Comparison of ENCODE assay signal across 9 cellular contexts in genomic region chr12:111412830-111413441, GRCh38. TPM values are rescaled to one million over a fixed set of nuclear protein-coding genes. Genes with fewer than 3 reads are reported as not detected.
DNase-seq lines count a peak whose midpoint lies in the region; ATAC-seq, FAIRE-seq and TF ChIP-seq lines count a peak whose summit lies in the region.
"Had no signal": no experiment of that assay in that cellular context is flagged by ENCODE, and none has a peak within 500 bp of the region (broad histone marks: within the 10 kb centered on the region; RNA-seq: fewer than 3 reads in every experiment).

No MANE protein-coding gene starts in this region.

- H3K9me3 Mint-ChIP-seq in astrocyte (ENCODE audit: unreplicated experiment) = no peaks in the 10 kb centered on the region
- no peaks in the 10 kb centered on the region for H3K9me3 Mint-ChIP-seq in naive thymus-derived CD4-positive, alpha-beta T cell

- no peaks in the 10 kb centered on the region for H3K9me3 ChIP-seq in liver (ENCODE audit: control insufficient read depth in 4 of 4, low read length in 3 of 4)
- H3K9me3 ChIP-seq in HepG2 (ENCODE audit: low read length) = no peaks in the 10 kb centered on the region
- H3K9me3 ChIP-seq in astrocyte (ENCODE audit: insufficient read depth, low read depth, low read length) = no peaks in the 10 kb centered on the region
- H3K9me3 ChIP-seq in naive thymus-derived CD4-positive, alpha-beta T cell (ENCODE audit: control insufficient read depth in 2 of 3, low read length in 3 of 3) = no peaks in the 10 kb centered on the region
- no peaks in the 10 kb centered on the region for H3K9me3 ChIP-seq in vagina
- no peaks in the 10 kb centered on the region for H3K9me3 ChIP-seq in Karpas-422 (ENCODE audit: low read length)

- peaks cover 34% of the 10 kb centered on the region for H3K4me1 Mint-ChIP-seq in astrocyte (ENCODE audit: low read depth, unreplicated experiment)
- H3K4me1 Mint-ChIP-seq in naive thymus-derived CD4-positive, alpha-beta T cell = peaks cover 43 to 85% (median 75%) of the 10 kb centered on the region in 7 donors

- H4K20me1 ChIP-seq in HepG2 (ENCODE audit: insufficient read depth, low read length) (peaks cover 30% of the 10 kb centered on the region), astrocyte (ENCODE audit: insufficient read depth, low read length) (peaks cover 61% of the 10 kb centered on the region), Karpas-422 (ENCODE audit: insufficient read depth, low read depth, low read length) (peaks cover 16% of the 10 kb centered on the region; the same call in 1 of the 2 replicates)

- no peaks in the 10 kb centered on the region for H3K9me2 ChIP-seq in Karpas-422 (replicated peaks; ENCODE audit: insufficient read depth, low read length)

- no peak for FAIRE-seq in HepG2 (lab: Jason Lieb, UNC)
- no peak for FAIRE-seq in astrocyte (lab: Jason Lieb, UNC)
- FAIRE-seq in frontal cortex (lab: Jason Lieb, UNC) = no peak

- TF ChIP-seq POLR2A in HepG2 (IDR thresholded peaks at IDR 0.05; ENCODE audit: insufficient read depth in 1 of 2, low read depth in 2 of 2, low read length in 2 of 2) (no peak), vagina (IDR thresholded peaks at IDR 0.05) (no peak)

- no peak for TF ChIP-seq EP300 in HepG2 (IDR thresholded peaks at IDR 0.05; ENCODE audit: low read depth in 2 of 2, low read length in 2 of 2)
- no peak for TF ChIP-seq EP300 in HepG2 (CRISPR knock-in tag; IDR thresholded peaks at IDR 0.05; ENCODE audit: borderline replicate concordance)

- H3K9ac ChIP-seq in liver (ENCODE audit: low read depth in 1 of 2, low read length in 2 of 2) (no peak overlapping the region), HepG2 (ENCODE audit: insufficient read depth, low read depth, low read length) (no peak overlapping the region), astrocyte (ENCODE audit: low read length) (peak overlapping the region; percentile 91), Karpas-422 (ENCODE audit: low read length) (no peak overlapping the region)

- TF ChIP-seq RAD21 in liver (IDR thresholded peaks at IDR 0.05) = no peak
- no peak for TF ChIP-seq RAD21 in HepG2 (CRISPR knock-in tag; IDR thresholded peaks at IDR 0.05)

- no peak overlapping the region for H3K4me3 ChIP-seq in liver (ENCODE audit: low read depth in 1 of 3, low read length in 3 of 3)
- H3K4me3 ChIP-seq in HepG2 (replicated peaks in 1 of 3; ENCODE audit: insufficient read depth in 1 of 3, low read depth in 2 of 3, low read length in 3 of 3) = no peak overlapping the region
- H3K4me3 ChIP-seq in astrocyte (ENCODE audit: insufficient read depth, low read depth, low read length) = no peak overlapping the region
- H3K4me3 ChIP-seq in naive thymus-derived CD4-positive, alpha-beta T cell (ENCODE audit: low read length) = no peak overlapping the region
- H3K4me3 ChIP-seq in vagina = no peak overlapping the region
- no peak overlapping the region for H3K4me3 ChIP-seq in Karpas-422 (ENCODE audit: low read length)

- H3K27me3 Mint-ChIP-seq in astrocyte (ENCODE audit: low read depth, unreplicated experiment) = no peaks in the 10 kb centered on the region
- no peaks in the 10 kb centered on the region for H3K27me3 Mint-ChIP-seq in naive thymus-derived CD4-positive, alpha-beta T cell

- H3K4me2 ChIP-seq in HepG2 (ENCODE audit: low read depth, low read length) (no peak overlapping the region), astrocyte (ENCODE audit: low read length) (peak overlapping the region; percentile 93), Karpas-422 (ENCODE audit: low read depth, low read length, poor library complexity, severe bottlenecking) (no peak overlapping the region)

- H3K4me1 ChIP-seq in liver (ENCODE audit: control insufficient read depth in 4 of 4, insufficient read depth in 4 of 4, low read length in 3 of 4) (peaks cover 8 to 59% (median 42%) of the 10 kb centered on the region in 4 donors), HepG2 (ENCODE audit: insufficient read depth, low read length) (peaks cover 14% of the 10 kb centered on the region), astrocyte (ENCODE audit: insufficient read depth, low read length) (peaks cover 63% of the 10 kb centered on the region), vagina (peaks cover 61% of the 10 kb centered on the region), Karpas-422 (ENCODE audit: low read length) (peaks cover 42% of the 10 kb centered on the region)
- H3K4me1 ChIP-seq in naive thymus-derived CD4-positive, alpha-beta T cell (ENCODE audit: control insufficient read depth in 2 of 2, insufficient read depth in 2 of 2, low read length in 2 of 2) = peaks cover 58 to 72% of the 10 kb centered on the region in 2 donors

- H3K27ac ChIP-seq in liver (ENCODE audit: low read depth in 1 of 2, low read length in 2 of 2) (peak overlapping the region; percentile 80 to 85), HepG2 (ENCODE audit: extremely low read length, insufficient read depth, low read length) (no peak overlapping the region), astrocyte (ENCODE audit: low read depth, low read length) (peak overlapping the region; percentile 75), vagina (peak overlapping the region; percentile 53), Karpas-422 (ENCODE audit: low read length) (no peak overlapping the region)
- peak overlapping the region; percentile 97 for H3K27ac ChIP-seq in naive thymus-derived CD4-positive, alpha-beta T cell (ENCODE audit: low read depth, low read length)

- TF ChIP-seq CTCF in liver (IDR thresholded peaks at IDR 0.05; ENCODE audit: low read depth, low read length, missing input control) (no peak), HepG2 (CRISPR knock-in tag; IDR thresholded peaks at IDR 0.05) (no peak), astrocyte (IDR thresholded peaks at IDR 0.05; ENCODE audit: insufficient read depth, low read depth, low read length) (no peak), vagina (IDR thresholded peaks at IDR 0.05) (no peak)

- POLR2A ChIA-PET in HepG2 (lab: Yijun Ruan, JAX) = interaction anchor here (1.8 kb wide), 1 partner anchor 9 kb away, joined by 7 read pairs; no protein-coding TSS in a partner anchor
- POLR2A ChIA-PET in naive thymus-derived CD4-positive, alpha-beta T cell (lab: Charles Lee) = interaction anchor here (0.9 to 13.2 kb wide), 5 partner anchors 10 to 36 kb away, joined by 3 to 127 read pairs (median 4); no protein-coding TSS in a partner anchor

- H3K4me3 Mint-ChIP-seq in astrocyte (ENCODE audit: unreplicated experiment) = peak overlapping the region; percentile 30
- peak overlapping the region in 8 of 10 donors; percentile 13 to 96 (median 75) for H3K4me3 Mint-ChIP-seq in naive thymus-derived CD4-positive, alpha-beta T cell

- intact Hi-C loops in HepG2 (cut with micrococcal nuclease; ENCODE audit: unreplicated experiment) (no loop called here), vagina (cut with DNase I) (no loop called here)
- intact Hi-C loops in naive thymus-derived CD4-positive, alpha-beta T cell (cut with micrococcal nuclease) = no loop called here

- peaks cover 4% of the 10 kb centered on the region for H3K36me3 Mint-ChIP-seq in astrocyte (ENCODE audit: low read depth, unreplicated experiment)
- H3K36me3 Mint-ChIP-seq in naive thymus-derived CD4-positive, alpha-beta T cell = peaks cover 0 to 21% (median 5%) of the 10 kb centered on the region in 5 donors

- no TSS peak for BruUV-seq in HepG2 (replicated peaks; lab: Mats Ljungman, UMichigan)

- CTCF ChIA-PET in HepG2 (lab: Yijun Ruan, JAX; ENCODE audit: low intra/inter-chr PET ratio, low total read pairs) = no interaction called here
- CTCF ChIA-PET in naive thymus-derived CD4-positive, alpha-beta T cell (lab: Charles Lee) = interaction anchor here (1.6 to 7.1 kb wide), 6 partner anchors 9 to 40 kb away, joined by 4 to 62 read pairs (median 13); no protein-coding TSS in a partner anchor

- WGBS in liver = 78% methylated on average over 6 of the region's 6 CpGs
- 96% methylated on average over 6 of the region's 6 CpGs for WGBS in HepG2 (ENCODE audit: low lambda C conversion rate)

- in situ Hi-C loops in HepG2 (cut with HindIII; ENCODE audit: extremely low pct_ligation_motif_present, low pct_unique_long_range_greater_than_20kb) = no loop called here

- peaks cover 21% of the 10 kb centered on the region for H3K79me2 ChIP-seq in HepG2 (ENCODE audit: insufficient read depth, low read length)
- peaks cover 98% of the 10 kb centered on the region for H3K79me2 ChIP-seq in astrocyte (ENCODE audit: insufficient read depth, low read length)
- H3K79me2 ChIP-seq in Karpas-422 (ENCODE audit: low read length) = peaks cover 92% of the 10 kb centered on the region

- DNase-seq in HepG2 (ENCODE audit: low spot score) (no peak), astrocyte (ENCODE audit: low read depth) (no peak), vagina (ENCODE audit: extremely low spot score in 2 of 2) (no peak), frontal cortex (ENCODE audit: low spot score in 2 of 2) (no peak), Karpas-422 (no peak)
- DNase-seq in naive thymus-derived CD4-positive, alpha-beta T cell = peak in 1 of 9 donors; percentile 6
- DNase-seq: activated CD4-positive, alpha-beta T cell treated with anti-CD3 and anti-CD28 coated beads for 4 hours had no signal

- peak overlapping the region; percentile 94 for H3K27ac Mint-ChIP-seq in astrocyte (ENCODE audit: unreplicated experiment)
- H3K27ac Mint-ChIP-seq in naive thymus-derived CD4-positive, alpha-beta T cell = peak overlapping the region; percentile 72 to 99 (median 86)

- no peak for ATAC-seq in HepG2
- no peak for ATAC-seq in naive thymus-derived CD4-positive, alpha-beta T cell
- ATAC-seq in GM19397 (IDR thresholded peaks at IDR 0.05; ENCODE audit: unreplicated experiment) = no peak

- H2AFZ ChIP-seq in HepG2 (ENCODE audit: low read length) (no peak overlapping the region), astrocyte (ENCODE audit: low read depth, low read length) (no peak overlapping the region), Karpas-422 (ENCODE audit: low read length) (no peak overlapping the region)

- H3K27me3 ChIP-seq in liver (ENCODE audit: control insufficient read depth in 4 of 4, insufficient read depth in 4 of 4, low read length in 3 of 4) = no peaks in the 10 kb centered on the region
- H3K27me3 ChIP-seq in HepG2 (ENCODE audit: control insufficient read depth in 1 of 2, insufficient read depth in 2 of 2, low read length in 2 of 2) = no peaks in the 10 kb centered on the region
- no peaks in the 10 kb centered on the region for H3K27me3 ChIP-seq in astrocyte (ENCODE audit: insufficient read depth, low read length)
- no peaks in the 10 kb centered on the region for H3K27me3 ChIP-seq in naive thymus-derived CD4-positive, alpha-beta T cell (ENCODE audit: control insufficient read depth in 2 of 2, insufficient read depth in 2 of 2, low read length in 2 of 2)
- H3K27me3 ChIP-seq in vagina = no peaks in the 10 kb centered on the region
- no peaks in the 10 kb centered on the region for H3K27me3 ChIP-seq in Karpas-422 (ENCODE audit: low read length)

- H3K36me3 ChIP-seq in liver (ENCODE audit: control insufficient read depth in 4 of 4, insufficient read depth in 3 of 4, low read depth in 1 of 4, low read length in 3 of 4) (no peaks in the 10 kb centered on the region), HepG2 (replicated peaks in 1 of 2; ENCODE audit: control insufficient read depth in 1 of 2, insufficient read depth in 2 of 2, low read length in 2 of 2) (peaks cover 0 to 11% of the 10 kb centered on the region in 2 experiments; a peak in 2 of 5 replicates), astrocyte (ENCODE audit: insufficient read depth, low read length) (peaks cover 10% of the 10 kb centered on the region), vagina (no peaks in the 10 kb centered on the region), Karpas-422 (ENCODE audit: insufficient read depth, low read length) (no peaks in the 10 kb centered on the region)
- H3K36me3 ChIP-seq in naive thymus-derived CD4-positive, alpha-beta T cell (ENCODE audit: control insufficient read depth in 2 of 3, insufficient read depth in 3 of 3, low read length in 3 of 3) = no peaks in the 10 kb centered on the region

RNA-seq across cellular contexts. Expression of gene SH2B3, which starts 7.2 kb away (rescaled TPM):
- total RNA-seq in liver = 10 to 100 TPM; 10.7 to 18.7 TPM
- polyA plus RNA-seq in liver = 1 to 10 TPM; 4.4 to 6.9 TPM
- 6.8 and 6.9 TPM in 2 replicates for total RNA-seq in HepG2 (2016; rRNA removed; fragmentation: Illumina TruSeq; extraction: Trizol)
- total RNA-seq in HepG2 (2016; cell fraction: cytosol; rRNA removed; fragmentation: Illumina TruSeq; extraction: Trizol; ENCODE audit: low read depth) = 3.0 and 4.5 TPM in 2 replicates
- 5.3 and 6.3 TPM in 2 replicates for total RNA-seq in HepG2 (2016; cell fraction: insoluble cytoplasmic fraction; rRNA removed; fragmentation: Illumina TruSeq; extraction: Trizol)
- 8.1 and 8.8 TPM in 2 replicates for total RNA-seq in HepG2 (2016; cell fraction: membrane; rRNA removed; fragmentation: Illumina TruSeq; extraction: Trizol)
- total RNA-seq in HepG2 (2016; cell fraction: nucleus; rRNA removed; fragmentation: Illumina TruSeq; extraction: Trizol) = 3.3 and 4.2 TPM in 2 replicates
- polyA plus RNA-seq in HepG2 (2011; rRNA removed) = 6.8 and 7.1 TPM in 2 replicates
- 5.9 and 7.0 TPM in 2 replicates for polyA plus RNA-seq in HepG2 (2011; cell fraction: cytosol; rRNA removed)
- polyA plus RNA-seq in HepG2 (2011; cell fraction: nucleus; rRNA removed) = 6.3 and 7.7 TPM in 2 replicates
- 5.1 and 9.2 TPM in 2 replicates for polyA plus RNA-seq in HepG2 (2012)
- polyA plus RNA-seq in HepG2 (2016; cell fraction: cytosol; fragmentation: Illumina TruSeq; extraction: Trizol; ENCODE audit: low read depth) = 0.99 and 1.3 TPM in 2 replicates
- 7.6 and 9.1 TPM in 2 replicates for polyA plus RNA-seq in HepG2 (2016; cell fraction: insoluble cytoplasmic fraction; fragmentation: Illumina TruSeq; extraction: Trizol; ENCODE audit: low read depth)
- 5.2 and 5.7 TPM in 2 replicates for polyA plus RNA-seq in HepG2 (2016; cell fraction: membrane; fragmentation: Illumina TruSeq; extraction: Trizol; ENCODE audit: low read depth)
- 8.8 and 9.8 TPM in 2 replicates for polyA plus RNA-seq in HepG2 (2016; cell fraction: nucleus; fragmentation: Illumina TruSeq; extraction: Trizol; ENCODE audit: insufficient read depth, low read depth)
- 2.2 and 11.4 TPM in 2 replicates for polyA minus RNA-seq in HepG2 (2011; rRNA and poly(A)+ RNA removed; ENCODE audit: low replicate concordance)
- 6.2 and 6.9 TPM in 2 replicates for polyA minus RNA-seq in HepG2 (2011; cell fraction: cytosol; rRNA and poly(A)+ RNA removed)
- 3.3 and 3.9 TPM in 2 replicates for polyA minus RNA-seq in HepG2 (2011; cell fraction: nucleus; rRNA and poly(A)+ RNA removed)
- total RNA-seq in astrocyte = 23.6 and 26.1 TPM in 2 replicates
- total RNA-seq in naive thymus-derived CD4-positive, alpha-beta T cell = 10 to 100 TPM; 18.5 to 71.4 (median 29.8) TPM
- polyA plus RNA-seq in naive thymus-derived CD4-positive, alpha-beta T cell = 1 to 10 TPM; 3.5 to 7.8 TPM
- 24.1 TPM for total RNA-seq in vagina
- total RNA-seq in frontal cortex = 2.4 TPM
- 16.7 and 20.8 TPM in 2 replicates for total RNA-seq in Karpas-422 (2014; rRNA removed; shearing (Covaris generic); ENCODE audit: low replicate concordance)

RNA-seq across cellular contexts. Expression of gene PHETA1, which starts 44.0 kb away (rescaled TPM):
- total RNA-seq in liver (1 to 10 TPM; 2.4 to 5.7 TPM), HepG2 (2016; rRNA removed; fragmentation: Illumina TruSeq; extraction: Trizol) (12.7 and 20.8 TPM in 2 replicates), astrocyte (14.3 and 14.9 TPM in 2 replicates), vagina (5.6 TPM), frontal cortex (8.2 TPM)
- polyA plus RNA-seq in liver (1 to 10 TPM; 2.5 to 5.4 TPM), HepG2 (2011; rRNA removed) (11.3 and 15.8 TPM in 2 replicates)
- 4.6 and 5.4 TPM in 2 replicates for total RNA-seq in HepG2 (2016; cell fraction: cytosol; rRNA removed; fragmentation: Illumina TruSeq; extraction: Trizol; ENCODE audit: low read depth)
- 11.4 and 21.0 TPM in 2 replicates for total RNA-seq in HepG2 (2016; cell fraction: insoluble cytoplasmic fraction; rRNA removed; fragmentation: Illumina TruSeq; extraction: Trizol)
- total RNA-seq in HepG2 (2016; cell fraction: membrane; rRNA removed; fragmentation: Illumina TruSeq; extraction: Trizol) = 20.1 and 22.4 TPM in 2 replicates
- total RNA-seq in HepG2 (2016; cell fraction: nucleus; rRNA removed; fragmentation: Illumina TruSeq; extraction: Trizol) = 11.4 and 16.8 TPM in 2 replicates
- polyA plus RNA-seq in HepG2 (2011; cell fraction: cytosol; rRNA removed) = 13.8 and 16.9 TPM in 2 replicates
- 38.7 and 41.4 TPM in 2 replicates for polyA plus RNA-seq in HepG2 (2011; cell fraction: nucleus; rRNA removed)
- 7.6 and 12.3 TPM in 2 replicates for polyA plus RNA-seq in HepG2 (2012)
- 4.7 and 5.7 TPM in 2 replicates for polyA plus RNA-seq in HepG2 (2016; cell fraction: cytosol; fragmentation: Illumina TruSeq; extraction: Trizol; ENCODE audit: low read depth)
- 15.8 and 19.6 TPM in 2 replicates for polyA plus RNA-seq in HepG2 (2016; cell fraction: insoluble cytoplasmic fraction; fragmentation: Illumina TruSeq; extraction: Trizol; ENCODE audit: low read depth)
- polyA plus RNA-seq in HepG2 (2016; cell fraction: membrane; fragmentation: Illumina TruSeq; extraction: Trizol; ENCODE audit: low read depth) = 18.1 and 18.8 TPM in 2 replicates
- polyA plus RNA-seq in HepG2 (2016; cell fraction: nucleus; fragmentation: Illumina TruSeq; extraction: Trizol; ENCODE audit: insufficient read depth, low read depth) = 31.9 and 34.8 TPM in 2 replicates
- 1.6 and 19.4 TPM in 2 replicates for polyA minus RNA-seq in HepG2 (2011; rRNA and poly(A)+ RNA removed; ENCODE audit: low replicate concordance)
- 7.2 and 10.0 TPM in 2 replicates for polyA minus RNA-seq in HepG2 (2011; cell fraction: cytosol; rRNA and poly(A)+ RNA removed)
- 6.4 and 9.7 TPM in 2 replicates for polyA minus RNA-seq in HepG2 (2011; cell fraction: nucleus; rRNA and poly(A)+ RNA removed)
- total RNA-seq in naive thymus-derived CD4-positive, alpha-beta T cell = 1 to 10 TPM; 1.2 to 6.8 (median 5.4) TPM
- under 1 TPM; 0.65 to 0.91 TPM for polyA plus RNA-seq in naive thymus-derived CD4-positive, alpha-beta T cell
- 0.11 and 0.61 TPM in 2 replicates for total RNA-seq in Karpas-422 (2014; rRNA removed; shearing (Covaris generic); ENCODE audit: low replicate concordance)

Comparison
In these comparisons a context has a peak if more than half of its experiments do, and no peak if none do; other contexts are left out.
1. H3K27ac ChIP-seq: peak in liver (2 of 2), astrocyte (single experiment), naive thymus-derived CD4-positive, alpha-beta T cell (single experiment) and vagina (single experiment); none in HepG2 (single experiment) and Karpas-422 (single experiment).